ENCODE assay signal across 9 cellular contexts in genomic region chr9:83957029-83957513, GRCh38. TPM values are rescaled to one million over a fixed set of nuclear protein-coding genes. Genes with fewer than 3 reads are reported as not detected.
DNase-seq lines count a peak whose midpoint lies in the region; ATAC-seq, FAIRE-seq and TF ChIP-seq lines count a peak whose summit lies in the region.
"Had no signal": no experiment of that assay in that cellular context is flagged by ENCODE, and none has a peak within 500 bp of the region (broad histone marks: within the 10 kb centered on the region; RNA-seq: fewer than 3 reads in every experiment).

No MANE protein-coding gene starts in this region.

- H3K9me1 ChIP-seq in K562 (ENCODE audit: control insufficient read depth, insufficient read depth, low read length): no peaks in the 10 kb centered on the region

- H3K27me3 ChIP-seq in AG04450 (ENCODE audit: control insufficient read depth, insufficient read depth, low read length) (no peaks in the 10 kb centered on the region), K562 (ENCODE audit: control insufficient read depth in 2 of 2, insufficient read depth in 2 of 2, low read length in 2 of 2) (no peaks in the 10 kb centered on the region)

- 2% methylated on average over 9 of the region's 12 CpGs for WGBS in K562 (ENCODE audit: insufficient coverage, low coverage, missing lambda C conversion rate)

- peak overlapping the region; percentile 91 for H3K4me2 ChIP-seq in K562 (ENCODE audit: insufficient read depth, low read length)

- H3K79me2 ChIP-seq in K562 (ENCODE audit: control insufficient read depth, insufficient read depth, low read length): peaks cover 23% of the 10 kb centered on the region

- POLR2A ChIA-PET in AG04450 (lab: Yijun Ruan, JAX) (no interaction called here), K562 (lab: Yijun Ruan, JAX) (interaction anchor here (0.9 to 1.4 kb wide), 6 partner anchors 9 to 36 kb away, joined by 3 to 7 read pairs (median 3); partner anchors contain the start of genes HNRNPK and RMI1)

- no peak for DNase-seq in AG04450 (ENCODE audit: low read depth, low spot score)
- DNase-seq in K562 (ENCODE audit: extremely low read depth in 1 of 4, low spot score in 3 of 4): no peak
- peak in 1 of 3 donors; percentile 41 for DNase-seq in mucosa of descending colon
- no peak for DNase-seq in UCSD-AML1 (lab: John Stamatoyannopoulos, UW; ENCODE audit: unreplicated experiment)
- DNase-seq in GM13976 (ENCODE audit: low spot score): no peak
- DNase-seq in foreskin melanocyte: no peak

- FAIRE-seq in K562 (lab: Jason Lieb, UNC): no peak
- FAIRE-seq: frontal cortex had no signal

- BruUV-seq in K562 (replicated peaks; lab: Mats Ljungman, UMichigan): TSS peak; percentile 87

- H3K27ac ChIP-seq in AG04450 (ENCODE audit: low read depth, low read length) (peak overlapping the region; percentile 11), K562 (ENCODE audit: extremely low read depth, low read depth, low read length) (peak overlapping the region; percentile 94)

- intact Hi-C loops in K562 (cut with micrococcal nuclease) (no loop called here), mucosa of descending colon (cut with DNase I, micrococcal nuclease) (no loop called here)

- no peak for TF ChIP-seq RAD21 in K562 (CRISPR knock-in tag; conservative IDR thresholded peaks at IDR 0.05 in 1 of 2, IDR thresholded peaks at IDR 0.05 in 1 of 2)

- H3K4me1 ChIP-seq in K562 (replicated peaks in 1 of 2; ENCODE audit: control insufficient read depth in 2 of 2, insufficient read depth in 2 of 2, low read length in 2 of 2) (peaks cover 3 to 14% of the 10 kb centered on the region in 2 experiments; a peak in 4 of 5 replicates), mucosa of descending colon (ENCODE audit: low read depth) (peaks cover 8% of the 10 kb centered on the region)

- peak overlapping the region; percentile 63 for H3K4me3 ChIP-seq in AG04450 (ENCODE audit: low read depth, low read length)
- H3K4me3 ChIP-seq in K562: peak overlapping the region; percentile 75
- H3K4me3 ChIP-seq in mucosa of descending colon: peak overlapping the region; percentile 54

- H3K9ac ChIP-seq in K562 (ENCODE audit: insufficient read depth in 1 of 2, low read depth in 2 of 2, low read length in 2 of 2): peak overlapping the region; percentile 97 to 98

- in situ Hi-C loops in K562 (cut with MboI): no loop called here
- in situ Hi-C loops in GM13976 (cut with MboI; ENCODE audit: low sequenced_read_pairs, unreplicated experiment): no loop called here

- H3K9me3 ChIP-seq in AG04450 (ENCODE audit: control insufficient read depth, insufficient read depth, low read length): peaks cover 5% of the 10 kb centered on the region; the same call in 1 of the 2 replicates
- H3K9me3 ChIP-seq in K562 (replicated peaks; ENCODE audit: control insufficient read depth, insufficient read depth, low read depth, low read length): no peaks in the 10 kb centered on the region
- H3K9me3 ChIP-seq in mucosa of descending colon: no peaks in the 10 kb centered on the region

- no peak for TF ChIP-seq EP300 in K562 (IDR thresholded peaks at IDR 0.05; ENCODE audit: low read length)

- peak overlapping the region; percentile 97 for H2AFZ ChIP-seq in K562 (ENCODE audit: low read depth, low read length)

- TF ChIP-seq POLR2A in K562 (conservative IDR thresholded peaks at IDR 0.05): no peak

- ATAC-seq in HG02970 (IDR thresholded peaks at IDR 0.05; ENCODE audit: low FRiP score, unreplicated experiment): peak; percentile 24
- no peak for ATAC-seq in K562
- ATAC-seq in mucosa of descending colon: peak; percentile 82
- no peak for ATAC-seq in HG02678 (IDR thresholded peaks at IDR 0.05; ENCODE audit: unreplicated experiment)

- TF ChIP-seq CTCF in AG04450 (IDR thresholded peaks at IDR 0.05; ENCODE audit: low read depth, low read length) (no peak), K562 (IDR thresholded peaks at IDR 0.05 in 2 of 3, conservative IDR thresholded peaks at IDR 0.05 in 1 of 3; ENCODE audit: insufficient read depth in 2 of 3, low read depth in 1 of 3, low read length in 3 of 3) (no peak), mucosa of descending colon (IDR thresholded peaks at IDR 0.05) (no peak), GM13976 (IDR thresholded peaks at IDR 0.05; ENCODE audit: borderline replicate concordance, control extremely low read depth, extremely low read depth, insufficient read depth, missing control alignments) (no peak)

- no peaks in the 10 kb centered on the region for H4K20me1 ChIP-seq in K562 (replicated peaks; ENCODE audit: control insufficient read depth, insufficient read depth, low read length)

- H3K36me3 ChIP-seq in K562 (ENCODE audit: control insufficient read depth, insufficient read depth, low read length): peaks cover 10% of the 10 kb centered on the region; the same call in 1 of the 3 replicates
- no peaks in the 10 kb centered on the region for H3K36me3 ChIP-seq in mucosa of descending colon (ENCODE audit: low read depth)

- CTCF ChIA-PET in AG04450 (lab: Charles Lee): interaction anchor here (1.6 kb wide), 1 partner anchor 304 kb away, joined by 6 read pairs; no protein-coding TSS in a partner anchor
- CTCF ChIA-PET in K562 (lab: Yijun Ruan, JAX; ENCODE audit: low intra/inter-chr PET ratio): no interaction called here

TF ChIP-seq in K562, 482 proteins besides CTCF, POLR2A, EP300 and RAD21 (continues in another document):
- TF ChIP-seq BCL6 (CRISPR knock-in tag; IDR thresholded peaks at IDR 0.05): no peak

RNA-seq across cellular contexts. Expression of gene HNRNPK, which starts 22.9 kb away (rescaled TPM):
- polyA plus RNA-seq in AG04450 (2011; rRNA removed) (586 and 673 TPM in 2 replicates), K562 (2011; rRNA removed) (462 and 670 TPM in 2 replicates), K562 (2014; fragmentation: Illumina TruSeq; extraction: Trizol) (718 and 883 TPM in 2 replicates), K562 (2014; fragmentation: Nextera tagmentation; extraction: Ambion mirVana) (100 to 1,000 TPM; 224 to 434 TPM), K562 (2014; rRNA removed) (740 and 789 TPM in 2 replicates)
- 569 and 585 TPM in 2 replicates for polyA minus RNA-seq in AG04450 (2011; rRNA and poly(A)+ RNA removed)
- 356 and 598 TPM in 2 replicates for total RNA-seq in K562 (2011; cell fraction: chromatin; rRNA removed; ENCODE audit: low replicate concordance)
- total RNA-seq in K562 (2011; cell fraction: nucleolus; rRNA removed): 228 and 233 TPM in 2 replicates
- 308 and 408 TPM in 2 replicates for total RNA-seq in K562 (2011; cell fraction: nucleoplasm; rRNA removed)
- total RNA-seq in K562 (2014; rRNA removed) (618 and 644 TPM in 2 replicates), K562 (2014; rRNA removed; fragmentation: Illumina TruSeq; extraction: Trizol) (459 and 532 TPM in 2 replicates), K562 (2015; rRNA removed; fragmentation: Illumina TruSeq; extraction: Trizol) (625 and 667 TPM in 2 replicates), K562 (2021) (505 and 531 TPM in 2 replicates), mucosa of descending colon (100 to 1,000 TPM; 386 to 461 (median 421) TPM)
- 427 and 490 TPM in 2 replicates for polyA plus RNA-seq in K562 (2011; cell fraction: cytosol; rRNA removed)
- polyA plus RNA-seq in K562 (2011; cell fraction: nucleus; rRNA removed): 679 and 733 TPM in 2 replicates
- 428 and 630 TPM in 2 replicates for polyA plus RNA-seq in K562 (2012)
- 665 and 715 TPM in 2 replicates for polyA minus RNA-seq in K562 (2011; rRNA and poly(A)+ RNA removed)
- 333 and 409 TPM in 2 replicates for polyA minus RNA-seq in K562 (2011; cell fraction: cytosol; rRNA and poly(A)+ RNA removed)
- 447 and 633 TPM in 2 replicates for polyA minus RNA-seq in K562 (2011; cell fraction: nucleus; rRNA and poly(A)+ RNA removed)

RNA-seq across cellular contexts. Expression of gene RMI1, which starts 23.5 kb away (rescaled TPM):
- polyA plus RNA-seq in AG04450 (2011; rRNA removed) (4.0 and 4.7 TPM in 2 replicates), K562 (2011; rRNA removed) (3.0 and 4.7 TPM in 2 replicates), K562 (2014; fragmentation: Illumina TruSeq; extraction: Trizol) (17.4 and 17.5 TPM in 2 replicates), K562 (2014; fragmentation: Nextera tagmentation; extraction: Ambion mirVana) (10 to 100 TPM in 1 of 2 experiments, 1 to 10 TPM in 1; 7.7 to 10.6 TPM), K562 (2014; rRNA removed) (6.0 and 6.9 TPM in 2 replicates)
- polyA minus RNA-seq in AG04450 (2011; rRNA and poly(A)+ RNA removed): 2.3 and 5.4 TPM in 2 replicates
- 1.7 and 14.3 TPM in 2 replicates for total RNA-seq in K562 (2011; cell fraction: chromatin; rRNA removed; ENCODE audit: low replicate concordance)
- total RNA-seq in K562 (2011; cell fraction: nucleolus; rRNA removed): 1.2 and 2.0 TPM in 2 replicates
- total RNA-seq in K562 (2011; cell fraction: nucleoplasm; rRNA removed): 3.2 and 4.4 TPM in 2 replicates
- total RNA-seq in K562 (2014; rRNA removed) (3.0 and 3.2 TPM in 2 replicates), K562 (2014; rRNA removed; fragmentation: Illumina TruSeq; extraction: Trizol) (16.7 and 19.3 TPM in 2 replicates), K562 (2015; rRNA removed; fragmentation: Illumina TruSeq; extraction: Trizol) (14.2 and 16.3 TPM in 2 replicates), K562 (2021) (14.6 and 15.7 TPM in 2 replicates), mucosa of descending colon (10 to 100 TPM in 2 of 3 donors, 1 to 10 TPM in 1; 7.0 to 15.6 (median 11.6) TPM)
- polyA plus RNA-seq in K562 (2011; cell fraction: cytosol; rRNA removed): 0.66 and 2.2 TPM in 2 replicates
- 1.6 and 2.4 TPM in 2 replicates for polyA plus RNA-seq in K562 (2011; cell fraction: nucleus; rRNA removed)
- 7.4 and 8.8 TPM in 2 replicates for polyA plus RNA-seq in K562 (2012)
- polyA minus RNA-seq in K562 (2011; rRNA and poly(A)+ RNA removed): 12.6 and 15.3 TPM in 2 replicates
- 6.6 and 9.7 TPM in 2 replicates for polyA minus RNA-seq in K562 (2011; cell fraction: cytosol; rRNA and poly(A)+ RNA removed)
- polyA minus RNA-seq in K562 (2011; cell fraction: nucleus; rRNA and poly(A)+ RNA removed): 1.5 and 2.4 TPM in 2 replicates

RNA-seq across cellular contexts. Expression of gene KIF27, which starts 35.8 kb away (rescaled TPM):
- polyA plus RNA-seq in AG04450 (2011; rRNA removed): 1.1 and 2.1 TPM in 2 replicates
- 1.4 and 2.2 TPM in 2 replicates for polyA minus RNA-seq in AG04450 (2011; rRNA and poly(A)+ RNA removed)
- 1.5 and 5.2 TPM in 2 replicates for total RNA-seq in K562 (2011; cell fraction: chromatin; rRNA removed; ENCODE audit: low replicate concordance)
- total RNA-seq in K562 (2011; cell fraction: nucleolus; rRNA removed): 0.67 and 0.79 TPM in 2 replicates
- 1.7 and 3.6 TPM in 2 replicates for total RNA-seq in K562 (2011; cell fraction: nucleoplasm; rRNA removed)
- 0.54 and 0.90 TPM in 2 replicates for total RNA-seq in K562 (2014; rRNA removed)
- 1.9 and 2.4 TPM in 2 replicates for total RNA-seq in K562 (2014; rRNA removed; fragmentation: Illumina TruSeq; extraction: Trizol)
- 2.0 and 2.1 TPM in 2 replicates for total RNA-seq in K562 (2015; rRNA removed; fragmentation: Illumina TruSeq; extraction: Trizol)
- total RNA-seq in K562 (2021): 0.85 and 0.98 TPM in 2 replicates
- 1.2 and 1.6 TPM in 2 replicates for polyA plus RNA-seq in K562 (2011; rRNA removed)
- 0.07 and 0.34 TPM in 2 replicates for polyA plus RNA-seq in K562 (2011; cell fraction: cytosol; rRNA removed)
- 1.3 TPM in 2 replicates for polyA plus RNA-seq in K562 (2011; cell fraction: nucleus; rRNA removed)
- 0.66 and 1.1 TPM in 2 replicates for polyA plus RNA-seq in K562 (2012)
- polyA plus RNA-seq in K562 (2014; fragmentation: Illumina TruSeq; extraction: Trizol): 0.53 and 1.1 TPM in 2 replicates
- polyA plus RNA-seq in K562 (2014; fragmentation: Nextera tagmentation; extraction: Ambion mirVana): under 1 TPM; 0.32 to 0.50 TPM
- polyA plus RNA-seq in K562 (2014; rRNA removed): 0.31 and 0.85 TPM in 2 replicates
- 3.6 and 5.1 TPM in 2 replicates for polyA minus RNA-seq in K562 (2011; rRNA and poly(A)+ RNA removed)
- polyA minus RNA-seq in K562 (2011; cell fraction: cytosol; rRNA and poly(A)+ RNA removed): 0.46 and 1.2 TPM in 2 replicates
- 2.3 and 3.8 TPM in 2 replicates for polyA minus RNA-seq in K562 (2011; cell fraction: nucleus; rRNA and poly(A)+ RNA removed)
- total RNA-seq in mucosa of descending colon: 1 to 10 TPM; 3.9 to 8.2 (median 4.7) TPM

Comparison
In these comparisons a context has a peak if more than half of its experiments do, and no peak if none do; other contexts are left out.
1. ATAC-seq: peak in HG02970 (single experiment) and mucosa of descending colon (single experiment); none in K562 (single experiment) and HG02678 (single experiment).
2. Peak in every context shown above with its lines, with median percentiles within 50 percentile points of each other: H3K4me3 ChIP-seq.